In genomic region chr13:81487151-81487550, GRCh38 we compare ENCODE assay signal across 10 cellular contexts.
DNase-seq lines count a peak whose midpoint lies in the region; ATAC-seq, FAIRE-seq and TF ChIP-seq lines count a peak whose summit lies in the region.
"Had no signal": no experiment of that assay in that cellular context is flagged by ENCODE, and none has a peak within 500 bp of the region (broad histone marks: within the 10 kb centered on the region; RNA-seq: fewer than 3 reads in every experiment).

No MANE protein-coding gene starts in this region.

- intact Hi-C loops in HepG2 (cut with micrococcal nuclease; ENCODE audit: unreplicated experiment) (no loop called here), left ventricle myocardium superior (cut with micrococcal nuclease) (no loop called here), Right ventricle myocardium inferior (cut with DNase I) (no loop called here)

- H3K4me2 ChIP-seq in HepG2 (ENCODE audit: low read depth, low read length): no peak overlapping the region

- in situ Hi-C loops in HepG2 (cut with HindIII; ENCODE audit: extremely low pct_ligation_motif_present, low pct_unique_long_range_greater_than_20kb): no loop called here

- H3K27me3 ChIP-seq in HepG2 (ENCODE audit: control insufficient read depth in 1 of 2, insufficient read depth in 2 of 2, low read length in 2 of 2): no peaks in the 10 kb centered on the region
- H3K27me3 ChIP-seq: SJSA1 had no signal

- TF ChIP-seq POLR2A in NB4 (IDR thresholded peaks at IDR 0.05; ENCODE audit: extremely low read depth, insufficient read length) (no peak), HepG2 (IDR thresholded peaks at IDR 0.05; ENCODE audit: insufficient read depth in 1 of 2, low read depth in 2 of 2, low read length in 2 of 2) (no peak)

- TF ChIP-seq RAD21 in HepG2 (CRISPR knock-in tag; IDR thresholded peaks at IDR 0.05): no peak

- TF ChIP-seq EP300 in HepG2 (IDR thresholded peaks at IDR 0.05; ENCODE audit: low read depth in 2 of 2, low read length in 2 of 2): no peak
- no peak for TF ChIP-seq EP300 in HepG2 (CRISPR knock-in tag; IDR thresholded peaks at IDR 0.05; ENCODE audit: borderline replicate concordance)

- TF ChIP-seq CTCF in NB4 (IDR thresholded peaks at IDR 0.05; ENCODE audit: low read depth, low read length) (peak; percentile 41), HepG2 (CRISPR knock-in tag; IDR thresholded peaks at IDR 0.05) (peak; percentile 52)

- CTCF ChIA-PET in HepG2 (lab: Yijun Ruan, JAX; ENCODE audit: low intra/inter-chr PET ratio, low total read pairs): no interaction called here

- no peaks in the 10 kb centered on the region for H3K4me1 ChIP-seq in HepG2 (ENCODE audit: insufficient read depth, low read length)
- H3K4me1 ChIP-seq: lower lobe of right lung, SJSA1 had no signal

- H3K36me3 ChIP-seq in HepG2 (replicated peaks in 1 of 2; ENCODE audit: control insufficient read depth in 1 of 2, insufficient read depth in 2 of 2, low read length in 2 of 2): no peaks in the 10 kb centered on the region
- H3K36me3 ChIP-seq: lower lobe of right lung, SJSA1 had no signal

- WGBS in HepG2 (ENCODE audit: low lambda C conversion rate): 3% methylated on average over 3 of the region's 3 CpGs

- H3K9ac ChIP-seq in HepG2 (ENCODE audit: insufficient read depth, low read depth, low read length): no peak overlapping the region

- H2AFZ ChIP-seq in HepG2 (ENCODE audit: low read length): no peak overlapping the region

- POLR2A ChIA-PET in HepG2 (lab: Yijun Ruan, JAX): no interaction called here

- FAIRE-seq in HepG2 (lab: Jason Lieb, UNC): no peak

- ATAC-seq in HepG2 (peak; percentile 90), left ventricle myocardium superior (no peak), Right ventricle myocardium inferior (no peak)
- ATAC-seq: lower lobe of right lung had no signal

- H3K79me2 ChIP-seq in HepG2 (ENCODE audit: insufficient read depth, low read length): no peaks in the 10 kb centered on the region

- no peaks in the 10 kb centered on the region for H4K20me1 ChIP-seq in HepG2 (ENCODE audit: insufficient read depth, low read length)

- BruUV-seq in HepG2 (replicated peaks; lab: Mats Ljungman, UMichigan): no TSS peak

- H3K9me3 ChIP-seq in HepG2 (ENCODE audit: low read length): no peaks in the 10 kb centered on the region
- H3K9me3 ChIP-seq: lower lobe of right lung, SJSA1 had no signal

- DNase-seq in Daoy (ENCODE audit: low read depth): peak; percentile 1
- DNase-seq in NB4 (ENCODE audit: low read depth): peak; percentile 60
- peak; percentile 7 for DNase-seq in amniotic stem cell (lab: John Stamatoyannopoulos, UW)
- DNase-seq in HepG2 (ENCODE audit: low spot score): peak; percentile 24
- no peak for DNase-seq in activated effector memory CD4-positive, alpha-beta T cell treated with anti-CD3 and anti-CD28 coated beads, Interleukin-2, amount 50 U/mL, for 16 hours
- DNase-seq in left ventricle myocardium superior: no peak
- DNase-seq in NK-92 treated with Interleukin-12 subunit alpha and Interleukin-12 subunit beta, amount 100 ng/mL, for 24 hours (lab: John Stamatoyannopoulos, UW): no peak
- DNase-seq in Right ventricle myocardium inferior (ENCODE audit: missing footprints): no peak
- DNase-seq: lower lobe of right lung had no signal

- H3K4me3 ChIP-seq in NB4 (ENCODE audit: low read depth, low read length): no peak overlapping the region
- no peak overlapping the region for H3K4me3 ChIP-seq in HepG2 (replicated peaks in 1 of 3; ENCODE audit: insufficient read depth in 1 of 3, low read depth in 2 of 3, low read length in 3 of 3)
- H3K4me3 ChIP-seq: lower lobe of right lung, SJSA1 had no signal

- no peak overlapping the region for H3K27ac ChIP-seq in HepG2 (ENCODE audit: extremely low read length, insufficient read depth, low read length)
- H3K27ac ChIP-seq: lower lobe of right lung, SJSA1 had no signal

TF ChIP-seq in HepG2, 621 proteins besides CTCF, POLR2A, EP300 and RAD21:
- TF ChIP-seq NONO (IDR thresholded peaks at IDR 0.05) (no peak), NONO (CRISPR knock-in tag; conservative IDR thresholded peaks at IDR 0.05) (no peak), STAG1 (CRISPR knock-in tag; IDR thresholded peaks at IDR 0.05) (peak; percentile 16; the same call in 1 of the 2 replicates), ZNF710 (CRISPR knock-in tag; IDR thresholded peaks at IDR 0.05; ENCODE audit: borderline replicate concordance) (no peak), SMC3 (IDR thresholded peaks at IDR 0.05; ENCODE audit: low read length) (peak; percentile 24; the same call in 1 of the 2 replicates)

Comparison
In these comparisons a context has a peak if more than half of its experiments do, and no peak if none do; other contexts are left out.
1. DNase-seq: peak in Daoy (single experiment), NB4 (single experiment), amniotic stem cell (single experiment) and HepG2 (single experiment); none in activated effector memory CD4-positive, alpha-beta T cell treated with anti-CD3 and anti-CD28 coated beads, Interleukin-2, amount 50 U/mL, for 16 hours (single experiment), left ventricle myocardium superior (single experiment), NK-92 treated with Interleukin-12 subunit alpha and Interleukin-12 subunit beta, amount 100 ng/mL, for 24 hours (single experiment) and Right ventricle myocardium inferior (single experiment).